24 cellular contexts compared by ENCODE assay signal in the genomic region with DNA sequence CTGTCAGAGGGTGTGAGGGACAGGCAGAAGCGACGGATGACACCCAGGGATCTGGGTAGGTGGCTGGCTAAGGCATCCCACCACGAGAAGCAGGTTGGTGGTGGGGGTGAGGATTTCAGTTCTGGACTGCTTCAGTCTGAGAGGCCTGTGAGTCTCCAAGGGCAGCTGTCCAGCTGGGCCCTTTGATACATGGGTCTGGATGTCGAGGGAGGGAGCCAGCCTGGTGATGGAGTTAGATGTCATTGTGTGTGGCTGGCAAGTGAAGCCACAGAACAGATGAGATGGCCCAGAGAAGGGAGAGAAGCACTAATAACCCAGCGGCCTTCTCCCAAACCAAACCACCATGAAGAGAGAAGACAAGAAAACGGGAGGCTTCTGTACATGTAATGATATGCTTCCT. TPM values are rescaled to one million over a fixed set of nuclear protein-coding genes. Genes with fewer than 3 reads are reported as not detected.
A peak's percentile ranks its signal among the peaks of the same experiment; 100 is the strongest.
DNase-seq lines count a peak whose midpoint lies in the region; ATAC-seq and TF ChIP-seq lines count a peak whose summit lies in the region.
"Had no signal": no experiment of that assay in that cellular context is flagged by ENCODE, and none has a peak within 500 bp of the region (broad histone marks: within the 10 kb centered on the region; RNA-seq: fewer than 3 reads in every experiment).

No MANE protein-coding gene starts in this region.

- H3K4me3 ChIP-seq in osteoblast (ENCODE audit: insufficient read depth, low read length): no peak overlapping the region
- H3K4me3 ChIP-seq: A549, ascending aorta, gastrocnemius medialis, MG63, Peyer's patch, tibial nerve had no signal

- H4K20me1 ChIP-seq in osteoblast (ENCODE audit: insufficient read depth, low read length): peaks cover 87% of the 10 kb centered on the region

- no peak overlapping the region for H3K4me2 ChIP-seq in osteoblast (ENCODE audit: insufficient read depth, low read length)
- H3K4me2 ChIP-seq: A549 had no signal

- no peak for TF ChIP-seq CTCF in osteoblast (IDR thresholded peaks at IDR 0.05; ENCODE audit: extremely low read depth, low read depth, low read length)

- peaks cover 96% of the 10 kb centered on the region for H3K79me2 ChIP-seq in osteoblast (ENCODE audit: insufficient read depth, low read length)

- DNase-seq in Ammon's horn (ENCODE audit: low spot score) (peak; percentile 89), anterior cingulate cortex (lab: John Stamatoyannopoulos, UW) (peak in 42 of 58 donors; percentile 16 to 85 (median 57)), inferior parietal cortex (ENCODE audit: extremely low spot score) (peak; percentile 65), osteoblast (ENCODE audit: insufficient read length, low spot score, missing footprints) (peak; percentile 8), NCI-H1436 treated with DMSO at 0.1 percent for 48 hours (lab: John Stamatoyannopoulos, UW) (no peak)
- no peak for DNase-seq in activated CD4-positive, CD25-positive, alpha-beta regulatory T cell (lab: John Stamatoyannopoulos, UW)
- DNase-seq: activated CD4-positive, alpha-beta T cell treated with anti-CD3 and anti-CD28 coated beads, Interleukin-2, amount 50 U/mL, for 1 hour; activated naive CD4-positive, alpha-beta T cell treated with anti-CD3 and anti-CD28 coated beads, Interleukin-2, amount 10 ng/mL, durations not matched to agents 7 days and 5 days; activated T-cell treated with anti-CD3 and anti-CD28 coated beads, Interleukin-2, amount 50 U/mL, for 4 hours; CD8-positive, alpha-beta memory T cell; gastrocnemius medialis; GDM1; MG63; NCI-H2081 treated with DMSO at 0.1 percent for 48 hours; NCI-H345; Peyer's patch; SIG-M5; stimulated activated naive CD8-positive, alpha-beta T cell treated with anti-CD3 and anti-CD28 coated beads, Interleukin-15, Interleukin-2, amounts not matched to agents 100 U/mL and 50 U/mL, for 24 hours had no signal

- no peaks in the 10 kb centered on the region for H3K9me3 ChIP-seq in osteoblast (ENCODE audit: low read depth, low read length)
- H3K9me3 ChIP-seq: A549, ascending aorta, gastrocnemius medialis, MG63, Peyer's patch, tibial nerve had no signal

- peaks cover 20% of the 10 kb centered on the region for H3K4me1 ChIP-seq in osteoblast (ENCODE audit: insufficient read depth, low read length)
- H3K4me1 ChIP-seq: A549, Peyer's patch had no signal

- H3K36me3 ChIP-seq in osteoblast (ENCODE audit: insufficient read depth, low read length): peaks cover 20% of the 10 kb centered on the region
- H3K36me3 ChIP-seq: gastrocnemius medialis had no signal

- no peaks in the 10 kb centered on the region for H3K27me3 ChIP-seq in osteoblast (ENCODE audit: insufficient read depth, low read length)
- H3K27me3 ChIP-seq: ascending aorta, gastrocnemius medialis, MG63, Peyer's patch, tibial nerve had no signal

- no peak overlapping the region for H2AFZ ChIP-seq in osteoblast (ENCODE audit: low read length)

- ATAC-seq in GM21737 (IDR thresholded peaks at IDR 0.05; ENCODE audit: unreplicated experiment) (no peak), HG02840 (IDR thresholded peaks at IDR 0.05; ENCODE audit: low FRiP score, unreplicated experiment) (no peak)
- ATAC-seq: A549; activated T-cell treated with anti-CD3 and anti-CD28 coated beads, Interleukin-2, amount 50 U/mL, for 4 hours; gastrocnemius medialis; HCT116; stimulated activated naive CD8-positive, alpha-beta T cell treated with anti-CD3 and anti-CD28 coated beads, Interleukin-15, Interleukin-2, amounts not matched to agents 100 U/mL and 50 U/mL, for 24 hours had no signal

- H3K27ac ChIP-seq in osteoblast (ENCODE audit: low read depth, low read length): no peak overlapping the region
- H3K27ac ChIP-seq: A549, ascending aorta, gastrocnemius medialis, Peyer's patch, tibial nerve had no signal

RNA-seq across cellular contexts. Expression of a gene that starts 11.1 kb away (rescaled TPM):
- total RNA-seq in osteoblast: 25.7 and 30.9 TPM in 2 replicates

Comparison
In these comparisons a context has a peak if more than half of its experiments do, and no peak if none do; other contexts are left out.
1. DNase-seq: peak in Ammon's horn (single experiment), anterior cingulate cortex (42 of 58), inferior parietal cortex (single experiment) and osteoblast (single experiment); none in activated CD4-positive, CD25-positive, alpha-beta regulatory T cell (0 of 4) and NCI-H1436 treated with DMSO at 0.1 percent for 48 hours (single experiment).